In genomic region chr7:2232766-2233520, GRCh38 we compare ENCODE assay signal across 8 cellular contexts. TPM values are rescaled to one million over a fixed set of nuclear protein-coding genes. Genes with fewer than 3 reads are reported as not detected.
DNase-seq lines count a peak whose midpoint lies in the region; ATAC-seq and TF ChIP-seq lines count a peak whose summit lies in the region.

Gene MAD1L1 (minus strand): TSS chr7:2232945. CDS start chr7:2230133, 2,812 bp downstream.

- no peaks in the 10 kb centered on the region for H3K36me3 ChIP-seq in colonic mucosa

- peak within 1 kb of the TSS; percentile 53 for H3K27ac ChIP-seq in colonic mucosa

- intact Hi-C loops in colonic mucosa (cut with DNase I) (no loop called here), left colon (cut with DNase I, micrococcal nuclease) (no loop called here)

- ATAC-seq in GM19035 (IDR thresholded peaks at IDR 0.05; ENCODE audit: unreplicated experiment) = peak; percentile 70
- peak; percentile 50 for ATAC-seq in HG03378 (IDR thresholded peaks at IDR 0.05; ENCODE audit: unreplicated experiment)
- peak; percentile 92 for ATAC-seq in left colon

- no peaks in the 10 kb centered on the region for H3K27me3 ChIP-seq in colonic mucosa

- no peaks in the 10 kb centered on the region for H3K4me1 ChIP-seq in colonic mucosa

- TF ChIP-seq CTCF in AG09319 (IDR thresholded peaks at IDR 0.05; ENCODE audit: low read depth, low read length) (no peak), colonic mucosa (IDR thresholded peaks at IDR 0.05) (no peak)

- H3K9me3 ChIP-seq in colonic mucosa = no peaks in the 10 kb centered on the region

- peak within 1 kb of the TSS; percentile 98 for H3K4me3 ChIP-seq in colonic mucosa

- DNase-seq in AG09319 (ENCODE audit: extremely low read depth, low read depth) = peak; percentile 58
- DNase-seq in NCI-H524 (lab: John Stamatoyannopoulos, UW) = peak; percentile 72 to 82
- peak; percentile 92 for DNase-seq in activated CD4-positive, alpha-beta T cell treated with anti-CD3 and anti-CD28 coated beads for 48 hours
- peak; percentile 91 for DNase-seq in colonic mucosa
- peak; percentile 85 to 93 for DNase-seq in left colon
- DNase-seq in stimulated activated CD4-positive, alpha-beta T cell treated with anti-CD3 and anti-CD28 coated beads, Interleukin-1b, Interleukin-23, amount 100 ng/mL, for 4 hours (ENCODE audit: low read depth in 2 of 2) = peak; percentile 78 to 84

- peak within 1 kb of the TSS; percentile 78 to 84 for H3K9ac ChIP-seq in colonic mucosa (ENCODE audit: low read depth in 2 of 2, low read length in 2 of 2)

RNA-seq across cellular contexts. Expression of gene MAD1L1, which starts in this region (rescaled TPM):
- total RNA-seq in colonic mucosa = 10 to 100 TPM; 18.2 to 47.0 TPM
- total RNA-seq in left colon = 10 to 100 TPM; 22.1 to 28.2 TPM

Comparison
In these comparisons a context has a peak if more than half of its experiments do, and no peak if none do; other contexts are left out.
1. Peak in every context shown above with its lines: DNase-seq, ATAC-seq, H3K4me3 ChIP-seq and H3K27ac ChIP-seq.